25 cellular contexts compared by ENCODE assay signal in the genomic region with DNA sequence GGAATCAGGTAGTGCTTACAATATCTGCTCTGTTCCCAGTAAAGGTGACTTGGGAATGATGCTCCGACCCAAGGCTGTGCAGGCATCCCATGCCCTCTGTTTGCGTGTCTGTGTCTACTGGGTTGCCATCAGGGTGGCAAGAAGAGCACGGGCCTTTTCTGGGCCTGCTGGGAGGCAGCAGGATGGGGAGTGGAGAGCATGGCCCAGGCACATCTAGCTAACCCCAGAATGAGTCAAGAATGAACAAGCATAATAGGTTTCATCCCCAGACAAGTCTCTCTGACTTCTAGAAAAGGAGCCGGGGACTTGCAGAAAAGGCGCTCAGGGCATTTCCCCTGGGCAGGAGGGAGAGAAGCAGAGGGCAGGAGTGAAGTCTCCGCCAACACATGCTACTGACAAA.
"Had no signal": no experiment of that assay in that cellular context is flagged by ENCODE, and none has a peak within 500 bp of the region (broad histone marks: within the 10 kb centered on the region; RNA-seq: fewer than 3 reads in every experiment).

No MANE protein-coding gene starts in this region.

- H3K4me2 ChIP-seq: neural progenitor cell had no signal

- H2AFZ ChIP-seq: neural progenitor cell, parathyroid adenoma had no signal

- H3K9me3 ChIP-seq: ovary, psoas muscle, right lobe of liver, sigmoid colon, stomach, thoracic aorta, thyroid gland, tibial nerve, upper lobe of left lung, vagina had no signal

- DNase-seq: occipital lobe; ovary; posterior cingulate gyrus; psoas muscle; right cardiac atrium; right lobe of liver; sigmoid colon; small intestine; stimulated activated CD4-positive, alpha-beta T cell treated with anti-CD3 and anti-CD28 coated beads, Interleukin-15, amount 100 ng/mL, for 24 hours; stimulated activated CD4-positive, alpha-beta T cell treated with anti-CD3 and anti-CD28 coated beads, Interleukin-2, amount 100 ng/mL, for 24 hours; stimulated activated CD4-positive, alpha-beta T cell treated with anti-CD3 and anti-CD28 coated beads, Interleukin-2, amount 100 ng/mL, for 48 hours; stimulated activated CD4-positive, alpha-beta T cell treated with anti-CD3 and anti-CD28 coated beads, Interleukin-4, amount 100 ng/mL, for 24 hours; stimulated activated naive B cell treated with anti-CD40 and anti-IgM and Interleukin-4, amounts not matched to agents 10 μg/mL and 1 μg/mL and 100 μg/mL, for 72 hours; stimulated activated naive CD4-positive, alpha-beta T cell treated with Interleukin-2 at 50 U/mL for 16 hours; stomach; thyroid gland; trophoblast cell; upper lobe of left lung had no signal

- H3K27ac ChIP-seq: neural progenitor cell, ovary, parathyroid adenoma, psoas muscle, right lobe of liver, sigmoid colon, stomach, thoracic aorta, thyroid gland, tibial nerve, upper lobe of left lung, vagina had no signal

- H3K27me3 ChIP-seq: ovary, right lobe of liver, sigmoid colon, thyroid gland, tibial nerve, upper lobe of left lung, vagina had no signal

- H3K4me1 ChIP-seq: parathyroid adenoma, psoas muscle, right lobe of liver, sigmoid colon, stomach, thyroid gland, tibial nerve, upper lobe of left lung, vagina had no signal

- FAIRE-seq: urothelium cell line had no signal

- H3K9ac ChIP-seq: neural progenitor cell, parathyroid adenoma had no signal

- H3K79me2 ChIP-seq: parathyroid adenoma had no signal

- H3K4me3 ChIP-seq: neural progenitor cell, ovary, psoas muscle, right lobe of liver, sigmoid colon, stomach, thoracic aorta, thyroid gland, tibial nerve, upper lobe of left lung, vagina had no signal

- ATAC-seq: psoas muscle; right cardiac atrium; right lobe of liver; stimulated activated effector memory CD8-positive, alpha-beta T cell treated with anti-CD3 and anti-CD28 coated beads, Interleukin-12 subunit alpha, Interleukin-12 subunit beta, amount 100 ng/mL, for 72 hours; stimulated activated naive B cell treated with anti-CD40 and anti-IgM and Interleukin-4, amounts not matched to agents 10 μg/mL and 1 μg/mL and 100 μg/mL, for 72 hours had no signal

- H3K36me3 ChIP-seq: neural progenitor cell, ovary, right lobe of liver, sigmoid colon, stomach, thoracic aorta, thyroid gland, tibial nerve, upper lobe of left lung, vagina had no signal
